8 cellular contexts compared by ENCODE assay signal in the genomic region with DNA sequence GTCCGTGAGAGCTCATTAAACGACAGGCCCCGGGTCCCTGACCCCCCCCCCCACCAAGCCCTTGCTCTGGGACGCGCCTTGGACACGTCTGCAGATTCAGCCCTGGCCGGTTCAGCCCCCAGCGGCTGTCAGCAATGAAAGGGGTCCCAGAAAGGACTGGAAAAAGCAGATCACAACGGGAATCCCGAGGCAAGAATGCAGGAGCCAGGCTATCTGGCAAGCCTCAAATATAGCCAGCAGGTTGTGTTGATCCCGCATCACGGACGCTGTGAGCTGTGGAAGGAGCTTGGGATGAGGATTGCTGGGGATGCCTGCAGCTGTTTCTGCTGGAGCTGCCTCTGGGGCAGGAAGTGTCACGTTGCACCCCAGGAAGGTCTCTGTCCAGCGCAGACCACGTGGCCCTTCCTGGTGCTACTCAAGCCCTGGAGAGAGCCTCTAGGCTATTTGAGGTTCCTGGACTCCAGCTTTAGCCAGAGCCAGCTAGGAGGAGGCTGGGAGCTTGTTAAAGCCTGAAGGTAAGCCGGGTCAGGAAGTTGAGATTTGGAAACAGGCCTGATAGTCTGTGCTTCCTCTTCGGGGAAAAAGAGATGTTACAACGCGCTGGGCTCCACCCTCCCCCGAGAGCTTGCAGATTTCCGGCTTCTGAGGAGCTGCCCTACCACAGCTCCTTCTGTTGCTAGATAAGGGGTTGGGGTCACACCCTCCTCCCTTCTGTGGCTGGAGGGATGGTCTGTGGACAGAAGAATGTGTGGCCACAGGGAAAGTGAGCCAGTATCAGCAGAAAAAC. TPM values are rescaled to one million over a fixed set of nuclear protein-coding genes. Genes with fewer than 3 reads are reported as not detected.
A peak's percentile ranks its signal among the peaks of the same experiment; 100 is the strongest.
DNase-seq lines count a peak whose midpoint lies in the region; ATAC-seq and TF ChIP-seq lines count a peak whose summit lies in the region.

No MANE protein-coding gene starts in this region.

- H3K36me3 ChIP-seq in A673 (ENCODE audit: insufficient read depth, low read length, poor library complexity, severe bottlenecking) (no peaks in the 10 kb centered on the region), spleen (no peaks in the 10 kb centered on the region)

- DNase-seq in A673 (ENCODE audit: low spot score) (peak; percentile 15), HL-60 (ENCODE audit: low read depth in 1 of 2, low spot score in 1 of 2) (peak; percentile 81 to 98), spleen (peak; percentile 90), NCI-H2029 treated with DMSO at 0.1 percent for 48 hours (lab: John Stamatoyannopoulos, UW) (no peak)
- peak; percentile 61 for DNase-seq in activated T-helper 2 cell treated with anti-CD3 and anti-CD28 coated beads, Interferon-gamma antibody, Interleukin-2, Interleukin-4, amounts not matched to agents 10 μg/mL and 5 μg/mL and 100 μg/mL, durations not matched to agents 14 hours and 24 hours and 36 hours (ENCODE audit: low spot score)

- CTCF ChIA-PET in A673 (lab: Charles Lee), result no interaction called here

- no peak overlapping the region for H3K4me3 ChIP-seq in A673 (ENCODE audit: low read depth, low read length, poor library complexity, severe bottlenecking)
- H3K4me3 ChIP-seq in HL-60 (replicated peaks; ENCODE audit: insufficient read depth, low read length), result no peak overlapping the region; the same call in 1 of the 2 replicates
- H3K4me3 ChIP-seq in iPS-11a (ENCODE audit: low read depth, low read length), result peak overlapping the region; percentile 27
- H3K4me3 ChIP-seq in spleen, result peak overlapping the region in 4 of 8 donors; percentile 3 to 59 (median 22)

- no peak overlapping the region for H3K4me3 Mint-ChIP-seq in activated T-helper 2 cell treated with anti-CD3 and anti-CD28 coated beads, Interferon-gamma antibody, Interleukin-2, Interleukin-4, amounts not matched to agents 10 μg/mL and 5 μg/mL and 100 μg/mL, durations not matched to agents 14 hours and 24 hours and 36 hours (ENCODE audit: low read depth)

- H3K27me3 ChIP-seq in A673 (replicated peaks; ENCODE audit: insufficient read depth, low read depth, low read length, poor library complexity), result no peaks in the 10 kb centered on the region
- no peaks in the 10 kb centered on the region for H3K27me3 ChIP-seq in HL-60 (ENCODE audit: insufficient read depth, poor library complexity, severe bottlenecking)
- peaks cover 0 to 6% (median 0%) of the 10 kb centered on the region in 7 donors for H3K27me3 ChIP-seq in spleen (replicated peaks in 1 of 7)

- no TSS peak for BruUV-seq in A673 (replicated peaks; lab: Mats Ljungman, UMichigan)

- peaks cover 9% of the 10 kb centered on the region for H3K4me1 ChIP-seq in A673 (ENCODE audit: insufficient read depth, low read length, poor library complexity, severe bottlenecking)
- peaks cover 10 to 37% (median 16%) of the 10 kb centered on the region in 6 donors for H3K4me1 ChIP-seq in spleen

- H3K9me3 ChIP-seq in A673 (ENCODE audit: low read depth, low read length, poor library complexity, severe bottlenecking), result no peaks in the 10 kb centered on the region
- peaks cover 0 to 5% (median 0%) of the 10 kb centered on the region in 8 donors for H3K9me3 ChIP-seq in spleen

- H3K36me3 Mint-ChIP-seq in activated T-helper 2 cell treated with anti-CD3 and anti-CD28 coated beads, Interferon-gamma antibody, Interleukin-2, Interleukin-4, amounts not matched to agents 10 μg/mL and 5 μg/mL and 100 μg/mL, durations not matched to agents 14 hours and 24 hours and 36 hours (ENCODE audit: low read depth), result no peaks in the 10 kb centered on the region

- TF ChIP-seq CTCF in A673 (conservative IDR thresholded peaks at IDR 0.05; ENCODE audit: low read depth, low read length) (no peak), HL-60 (IDR thresholded peaks at IDR 0.05; ENCODE audit: insufficient read depth, low read length) (no peak), spleen (IDR thresholded peaks at IDR 0.05 in 8 of 11, conservative IDR thresholded peaks at IDR 0.05 in 3 of 11) (no peak)

- ATAC-seq in GM18520 (IDR thresholded peaks at IDR 0.05; ENCODE audit: unreplicated experiment) (no peak), GM21423 (IDR thresholded peaks at IDR 0.05; ENCODE audit: unreplicated experiment) (no peak)

- H3K27ac Mint-ChIP-seq in activated T-helper 2 cell treated with anti-CD3 and anti-CD28 coated beads, Interferon-gamma antibody, Interleukin-2, Interleukin-4, amounts not matched to agents 10 μg/mL and 5 μg/mL and 100 μg/mL, durations not matched to agents 14 hours and 24 hours and 36 hours, result peak overlapping the region; percentile 53

- TF ChIP-seq POLR2A in spleen (IDR thresholded peaks at IDR 0.05), result no peak

- peak overlapping the region; percentile 35 for H3K27ac ChIP-seq in A673 (ENCODE audit: low read depth, low read length, poor library complexity, severe bottlenecking)
- peak overlapping the region; percentile 68 for H3K27ac ChIP-seq in HL-60 (replicated peaks)
- peak overlapping the region; percentile 35 to 95 (median 86) for H3K27ac ChIP-seq in spleen

- POLR2A ChIA-PET in A673 (lab: Charles Lee; ENCODE audit: low non-redundant PET), result no interaction called here

- intact Hi-C loops in A673 (cut with micrococcal nuclease; ENCODE audit: unreplicated experiment), result loop anchor here (5.0 to 10.0 kb wide), 2 partner anchors 136 to 203 kb away; partner anchors contain the start of gene ASMTL
- intact Hi-C loops in activated T-helper 2 cell treated with anti-CD3 and anti-CD28 coated beads, Interferon-gamma antibody, Interleukin-2, Interleukin-4, amounts not matched to agents 10 μg/mL and 5 μg/mL and 100 μg/mL, durations not matched to agents 14 hours and 24 hours and 36 hours (cut with micrococcal nuclease), result loop anchor here (5.0 kb wide), 3 partner anchors 82 to 343 kb away; partner anchors contain the start of genes AKAP17A and SLC25A6
- intact Hi-C loops in spleen (cut with DNase I; ENCODE audit: low total_unique reads), result no loop called here

- H3K9me3 Mint-ChIP-seq in activated T-helper 2 cell treated with anti-CD3 and anti-CD28 coated beads, Interferon-gamma antibody, Interleukin-2, Interleukin-4, amounts not matched to agents 10 μg/mL and 5 μg/mL and 100 μg/mL, durations not matched to agents 14 hours and 24 hours and 36 hours, result peaks cover 3% of the 10 kb centered on the region

- H3K4me1 Mint-ChIP-seq in activated T-helper 2 cell treated with anti-CD3 and anti-CD28 coated beads, Interferon-gamma antibody, Interleukin-2, Interleukin-4, amounts not matched to agents 10 μg/mL and 5 μg/mL and 100 μg/mL, durations not matched to agents 14 hours and 24 hours and 36 hours (ENCODE audit: low read depth), result peaks cover 19% of the 10 kb centered on the region

- H3K27me3 Mint-ChIP-seq in activated T-helper 2 cell treated with anti-CD3 and anti-CD28 coated beads, Interferon-gamma antibody, Interleukin-2, Interleukin-4, amounts not matched to agents 10 μg/mL and 5 μg/mL and 100 μg/mL, durations not matched to agents 14 hours and 24 hours and 36 hours (ENCODE audit: low read depth), result peaks cover under 1% of the 10 kb centered on the region

- WGBS in spleen, 5 donors, result 3 to 8% (median 5%) methylated on average over 18 to 22 of the region's 22 CpGs

RNA-seq across cellular contexts. Expression of gene CSF2RA, which starts 19.3 kb away (rescaled TPM):
- total RNA-seq in A673 (2021) (not detected in 2 replicates), spleen (10 to 100 TPM in 6 of 7 donors, 1 to 10 TPM in 1; 5.3 to 62.4 (median 25.5) TPM)
- 0.25 and 0.62 TPM in 2 replicates for total RNA-seq in activated T-helper 2 cell treated with anti-CD3 and anti-CD28 coated beads, Interferon-gamma antibody, Interleukin-2, Interleukin-4, amounts not matched to agents 10 μg/mL and 5 μg/mL and 100 μg/mL, durations not matched to agents 14 hours and 24 hours and 36 hours
- polyA plus RNA-seq in spleen, result 10 to 100 TPM; 16.2 to 53.7 (median 25.5) TPM

RNA-seq across cellular contexts. Expression of gene CRLF2, which starts 36.8 kb away (rescaled TPM):
- total RNA-seq in A673 (2021) (not detected in 2 replicates), spleen (under 1 TPM in 4 of 7 donors, not detected in 3; 0.26 to 0.98 (median 0.37) TPM)
- total RNA-seq in activated T-helper 2 cell treated with anti-CD3 and anti-CD28 coated beads, Interferon-gamma antibody, Interleukin-2, Interleukin-4, amounts not matched to agents 10 μg/mL and 5 μg/mL and 100 μg/mL, durations not matched to agents 14 hours and 24 hours and 36 hours, result 5.6 and 6.0 TPM in 2 replicates
- polyA plus RNA-seq in spleen, result 1 to 10 TPM in 1 of 3 donors, under 1 TPM in 1, not detected in 1; 0.55 to 1.8 TPM

Comparison
In these comparisons a context has a peak if more than half of its experiments do, and no peak if none do; other contexts are left out.
1. H3K27ac ChIP-seq: peak in every context shown above with its lines; median percentile 86 in spleen; 68 in HL-60; 35 in A673.